In the genomic region with DNA sequence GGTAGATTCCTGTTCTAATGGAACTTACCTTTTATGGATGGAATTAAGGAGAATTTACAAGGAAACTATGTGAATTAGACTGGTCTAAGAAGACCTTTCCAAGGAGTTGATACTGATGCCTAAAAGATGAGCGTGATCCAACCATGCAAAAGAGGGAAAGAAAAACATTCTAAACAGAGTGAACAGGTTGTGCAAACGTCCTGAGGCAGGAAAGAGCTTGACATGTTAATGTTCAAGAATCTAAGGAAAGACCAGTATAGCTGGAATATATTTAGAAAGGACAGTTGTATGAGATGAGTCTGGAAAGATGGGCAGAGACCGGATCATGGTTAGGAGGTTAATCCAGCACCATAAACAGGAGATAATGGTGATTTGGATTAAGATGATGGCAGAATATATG, we compare ENCODE assay signal across 12 cellular contexts. TPM values are rescaled to one million over a fixed set of nuclear protein-coding genes. Genes with fewer than 3 reads are reported as not detected.
DNase-seq lines count a peak whose midpoint lies in the region; ATAC-seq and TF ChIP-seq lines count a peak whose summit lies in the region.
"Had no signal": no experiment of that assay in that cellular context is flagged by ENCODE, and none has a peak within 500 bp of the region (broad histone marks: within the 10 kb centered on the region; RNA-seq: fewer than 3 reads in every experiment).

No MANE protein-coding gene starts in this region.

- H3K4me1 Mint-ChIP-seq in CD4-positive, CD25-positive, alpha-beta regulatory T cell, result peaks cover 15 to 59% (median 28%) of the 10 kb centered on the region in 4 donors
- peaks cover 54% of the 10 kb centered on the region for H3K4me1 Mint-ChIP-seq in activated CD8-positive, alpha-beta T cell treated with anti-CD3 and anti-CD28 coated beads for 36 hours (ENCODE audit: low read depth)

- no peaks in the 10 kb centered on the region for H3K9me3 ChIP-seq in CD4-positive, CD25-positive, alpha-beta regulatory T cell (ENCODE audit: control insufficient read depth in 2 of 2, low read length in 2 of 2)
- no peaks in the 10 kb centered on the region for H3K9me3 ChIP-seq in HEK293 (ENCODE audit: control insufficient read depth, insufficient read depth, low read depth, low read length)
- H3K9me3 ChIP-seq in mesodermal cell (ENCODE audit: control insufficient read depth, low read length), result no peaks in the 10 kb centered on the region

- H3K36me3 ChIP-seq in CD4-positive, CD25-positive, alpha-beta regulatory T cell (ENCODE audit: control insufficient read depth, insufficient read depth, low read length), result no peaks in the 10 kb centered on the region
- H3K36me3 ChIP-seq in HEK293 (ENCODE audit: control insufficient read depth in 2 of 2, insufficient read depth in 1 of 2, low read length in 2 of 2) (no peaks in the 10 kb centered on the region), mesodermal cell (ENCODE audit: control insufficient read depth, insufficient read depth, low read length) (no peaks in the 10 kb centered on the region)

- peaks cover 42% of the 10 kb centered on the region for H3K4me1 ChIP-seq in CD4-positive, CD25-positive, alpha-beta regulatory T cell (ENCODE audit: control insufficient read depth, insufficient read depth, low read length, poor library complexity, severe bottlenecking)
- H3K4me1 ChIP-seq in HEK293 (ENCODE audit: control insufficient read depth, insufficient read depth, low read length), result 0 out of 2 replicates have a peak, but pooled peaks cover 4% of the 10 kb centered on the region
- no peaks in the 10 kb centered on the region for H3K4me1 ChIP-seq in mesodermal cell (ENCODE audit: control insufficient read depth, insufficient read depth, low read length, poor library complexity, severe bottlenecking)

- no peak for ATAC-seq in CD4-positive, CD25-positive, alpha-beta regulatory T cell (ENCODE audit: low read depth in 2 of 2)
- ATAC-seq in activated CD8-positive, alpha-beta T cell treated with anti-CD3 and anti-CD28 coated beads for 36 hours, result no peak
- no peak for ATAC-seq in GM21447 (IDR thresholded peaks at IDR 0.05; ENCODE audit: unreplicated experiment)

- intact Hi-C loops in activated CD8-positive, alpha-beta T cell treated with anti-CD3 and anti-CD28 coated beads for 36 hours (cut with micrococcal nuclease), result loop anchor here (5.0 kb wide), 3 partner anchors 36 to 289 kb away; partner anchors contain the start of genes ANKRD42 and RAB30

- no peaks in the 10 kb centered on the region for H3K9me3 Mint-ChIP-seq in CD4-positive, CD25-positive, alpha-beta regulatory T cell
- H3K9me3 Mint-ChIP-seq in activated CD8-positive, alpha-beta T cell treated with anti-CD3 and anti-CD28 coated beads for 36 hours, result no peaks in the 10 kb centered on the region

- no peaks in the 10 kb centered on the region for H3K27me3 ChIP-seq in CD4-positive, CD25-positive, alpha-beta regulatory T cell (ENCODE audit: control insufficient read depth, insufficient read depth, low read length)

- TF ChIP-seq CTCF in HEK293 (tag by site-specific recombination; IDR thresholded peaks at IDR 0.05), result no peak
- TF ChIP-seq CTCF in activated CD8-positive, alpha-beta T cell treated with anti-CD3 and anti-CD28 coated beads for 36 hours (IDR thresholded peaks at IDR 0.05), result no peak

- CTCF ChIA-PET in HEK293 (lab: Yijun Ruan, JAX), result interaction anchor here (7.9 kb wide), 1 partner anchor 35 kb away, joined by 69 read pairs; no protein-coding TSS in a partner anchor
- CTCF ChIA-PET in activated CD8-positive, alpha-beta T cell treated with anti-CD3 and anti-CD28 coated beads for 36 hours (lab: Charles Lee), result interaction anchor here (6.0 to 6.1 kb wide), 2 partner anchors 23 to 35 kb away, joined by 25 to 67 read pairs; no protein-coding TSS in a partner anchor

- peaks cover 4% of the 10 kb centered on the region for H3K27me3 Mint-ChIP-seq in CD4-positive, CD25-positive, alpha-beta regulatory T cell
- no peaks in the 10 kb centered on the region for H3K27me3 Mint-ChIP-seq in activated CD8-positive, alpha-beta T cell treated with anti-CD3 and anti-CD28 coated beads for 36 hours

- peak overlapping the region in 3 of 4 donors; percentile 11 to 93 (median 76) for H3K4me3 Mint-ChIP-seq in CD4-positive, CD25-positive, alpha-beta regulatory T cell
- peak overlapping the region; percentile 79 for H3K4me3 Mint-ChIP-seq in activated CD8-positive, alpha-beta T cell treated with anti-CD3 and anti-CD28 coated beads for 36 hours

- H3K4me3 ChIP-seq in CD4-positive, CD25-positive, alpha-beta regulatory T cell (ENCODE audit: low read depth, low read length), result no peak overlapping the region
- H3K4me3 ChIP-seq in HEK293 (ENCODE audit: low read depth, low read length) (no peak overlapping the region), mesodermal cell (ENCODE audit: extremely low read depth, insufficient read depth, low read length, poor library complexity, severe bottlenecking) (peak overlapping the region; percentile 71)

- no peak for DNase-seq in CD4-positive, CD25-positive, alpha-beta regulatory T cell
- DNase-seq in activated CD8-positive, alpha-beta T cell treated with anti-CD3 and anti-CD28 coated beads for 36 hours, result no peak
- DNase-seq in effector CD4-positive, alpha-beta T cell, result no peak
- DNase-seq in DMS53 (lab: John Stamatoyannopoulos, UW) (no peak), retina (no peak)
- DNase-seq: activated CD4-positive, CD25-positive, alpha-beta regulatory T cell treated with anti-CD3 and anti-CD28 coated beads, Interleukin-2, amount 50 U/mL, for 72 hours; amygdala; NCI-H1436 treated with DMSO at 0.1 percent for 48 hours; stimulated activated naive CD4-positive, alpha-beta T cell treated with Interleukin-2 at 50 U/mL for 16 hours had no signal

- no peak overlapping the region for H3K27ac Mint-ChIP-seq in CD4-positive, CD25-positive, alpha-beta regulatory T cell
- H3K27ac Mint-ChIP-seq in activated CD8-positive, alpha-beta T cell treated with anti-CD3 and anti-CD28 coated beads for 36 hours, result peak overlapping the region; percentile 98

- POLR2A ChIA-PET in HEK293 (lab: Yijun Ruan, JAX), result interaction anchor here (0.6 kb wide), 2 partner anchors 87 to 941 kb away, joined by 3 read pairs; no protein-coding TSS in a partner anchor
- POLR2A ChIA-PET in activated CD8-positive, alpha-beta T cell treated with anti-CD3 and anti-CD28 coated beads for 36 hours (lab: Charles Lee), result no interaction called here

- H3K27ac ChIP-seq in CD4-positive, CD25-positive, alpha-beta regulatory T cell (ENCODE audit: insufficient read depth, low read length, poor library complexity, severe bottlenecking), result no peak overlapping the region
- no peak overlapping the region for H3K27ac ChIP-seq in HEK293 (ENCODE audit: extremely low read depth, low read depth, low read length)
- no peak overlapping the region for H3K27ac ChIP-seq in mesodermal cell (ENCODE audit: low read depth, low read length, severe bottlenecking)

- H3K36me3 Mint-ChIP-seq in CD4-positive, CD25-positive, alpha-beta regulatory T cell, result no peaks in the 10 kb centered on the region
- peaks cover 8% of the 10 kb centered on the region for H3K36me3 Mint-ChIP-seq in activated CD8-positive, alpha-beta T cell treated with anti-CD3 and anti-CD28 coated beads for 36 hours (ENCODE audit: low read depth)

- WGBS in mesodermal cell (ENCODE audit: insufficient coverage in 2 of 2), 2 experiments, result 83 to 85% methylated on average over 3 of the region's 3 CpGs

TF ChIP-seq in HEK293, 187 proteins besides CTCF, POLR2A, EP300 and RAD21:
- TF ChIP-seq ZNF623 (tag by site-specific recombination; IDR thresholded peaks at IDR 0.05), result peak; percentile 93
- TF ChIP-seq ZNF214 (tag by site-specific recombination; IDR thresholded peaks at IDR 0.05; ENCODE audit: borderline replicate concordance), result no peak

RNA-seq across cellular contexts. Expression of gene DDIAS, which starts 1.3 kb away (rescaled TPM):
- 2.2 TPM for total RNA-seq in CD4-positive, CD25-positive, alpha-beta regulatory T cell
- 1 to 10 TPM in 3 of 4 donors, under 1 TPM in 1; 0.86 to 2.8 (median 1.3) TPM for polyA plus RNA-seq in CD4-positive, CD25-positive, alpha-beta regulatory T cell
- total RNA-seq in activated CD8-positive, alpha-beta T cell treated with anti-CD3 and anti-CD28 coated beads for 36 hours, result 10 to 100 TPM; 19.5 to 22.3 TPM
- polyA plus RNA-seq in mesodermal cell (2013, experiment 1 of 2), result 13.7 TPM
- polyA plus RNA-seq in mesodermal cell (2013, experiment 2 of 2), result 12.5 TPM

RNA-seq across cellular contexts. Expression of gene PRCP, which starts 2.6 kb away (rescaled TPM):
- 19.7 TPM for total RNA-seq in CD4-positive, CD25-positive, alpha-beta regulatory T cell
- polyA plus RNA-seq in CD4-positive, CD25-positive, alpha-beta regulatory T cell, result 10 to 100 TPM; 27.4 to 41.9 (median 32.8) TPM
- 10 to 100 TPM; 21.8 to 29.9 TPM for total RNA-seq in activated CD8-positive, alpha-beta T cell treated with anti-CD3 and anti-CD28 coated beads for 36 hours
- polyA plus RNA-seq in mesodermal cell (2013, experiment 1 of 2), result 151 TPM
- polyA plus RNA-seq in mesodermal cell (2013, experiment 2 of 2), result 141 TPM
